In genomic region chr17:82031303-82031884, GRCh38 we compare ENCODE assay signal across 8 cellular contexts. TPM values are rescaled to one million over a fixed set of nuclear protein-coding genes. Genes with fewer than 3 reads are reported as not detected.
DNase-seq lines count a peak whose midpoint lies in the region; ATAC-seq and TF ChIP-seq lines count a peak whose summit lies in the region.

Gene RAC3, plus strand, starts transcription at chr17:82031678. Its CDS starts 84 bp downstream, at chr17:82031762.

- peak within 1 kb of the TSS; percentile 66 for H3K4me2 ChIP-seq in SU-DHL-6 (ENCODE audit: low read depth, low read length, poor library complexity, severe bottlenecking)
- peak within 1 kb of the TSS; percentile 100 for H3K4me2 ChIP-seq in neuronal stem cell (ENCODE audit: insufficient read depth, low read length, poor library complexity, severe bottlenecking)

- POLR2A ChIA-PET in CD8-positive, alpha-beta memory T cell (lab: Charles Lee) = interaction anchor here (1.9 kb wide), 1 partner anchor 67 kb away, joined by 8 read pairs; the partner anchor contains the start of gene FASN

- WGBS in esophagus, 2 donors = 1 to 2% methylated on average over 15 to 96 of the region's 96 CpGs
- WGBS in neuronal stem cell (ENCODE audit: extremely low coverage in 2 of 2, insufficient read length in 2 of 2, insufficient replicate concordance in 1 of 2), 2 donors = no CpG with 5 or more reads among the region's 96 CpGs
- 0 to 1% methylated on average over 36 to 96 of the region's 96 CpGs for WGBS in aorta, 2 donors

- H3K18ac ChIP-seq in neuronal stem cell (ENCODE audit: low read length) = peak within 1 kb of the TSS; percentile 94

- H3K79me1 ChIP-seq in neuronal stem cell (ENCODE audit: low read depth, low read length) = peaks cover 5% of the 10 kb centered on the region

- H3K23ac ChIP-seq in neuronal stem cell (ENCODE audit: low read depth, low read length, poor library complexity) = peak within 1 kb of the TSS; percentile 93

- H3K27me3 ChIP-seq in CD8-positive, alpha-beta memory T cell (ENCODE audit: insufficient read depth, low read length, poor library complexity, severe bottlenecking) = no peaks in the 10 kb centered on the region
- H3K27me3 ChIP-seq in SU-DHL-6 (ENCODE audit: low read length) (no peaks in the 10 kb centered on the region), esophagus (ENCODE audit: control insufficient read depth in 1 of 2, insufficient read depth in 2 of 2, low read length in 2 of 2) (no peaks in the 10 kb centered on the region), neuronal stem cell (ENCODE audit: control insufficient read depth in 3 of 3, insufficient read depth in 3 of 3, low read depth in 1 of 3, low read length in 3 of 3) (no peaks in the 10 kb centered on the region), aorta (ENCODE audit: control insufficient read depth in 1 of 2, insufficient read depth in 2 of 2, low read length in 1 of 2) (no peaks in the 10 kb centered on the region)

- H3K9me3 ChIP-seq in CD8-positive, alpha-beta memory T cell (ENCODE audit: low read length) = no peaks in the 10 kb centered on the region
- H3K9me3 ChIP-seq in SU-DHL-6 (ENCODE audit: insufficient read depth, low read length) (no peaks in the 10 kb centered on the region), esophagus (ENCODE audit: control insufficient read depth in 2 of 2, insufficient read depth in 1 of 2, low read depth in 1 of 2, low read length in 1 of 2) (no peaks in the 10 kb centered on the region), neuronal stem cell (replicated peaks in 1 of 2; ENCODE audit: control insufficient read depth in 2 of 2, insufficient read depth in 1 of 2, low read depth in 1 of 2, low read length in 2 of 2) (no peaks in the 10 kb centered on the region), aorta (ENCODE audit: control insufficient read depth, low read length) (no peaks in the 10 kb centered on the region)

- peak within 1 kb of the TSS; percentile 83 for H2AK5ac ChIP-seq in neuronal stem cell (ENCODE audit: low read depth, low read length)

- H4K20me1 ChIP-seq in SU-DHL-6 (ENCODE audit: low read depth, low read length) = no peaks in the 10 kb centered on the region

- ATAC-seq in HG03521 (IDR thresholded peaks at IDR 0.05; ENCODE audit: unreplicated experiment) (no peak), HG03196 (IDR thresholded peaks at IDR 0.05; ENCODE audit: unreplicated experiment) (no peak), aorta (ENCODE audit: low FRiP score) (no peak)

- peak within 1 kb of the TSS; percentile 55 for H3K9ac ChIP-seq in SU-DHL-6 (ENCODE audit: low read length)
- H3K9ac ChIP-seq in neuronal stem cell (ENCODE audit: low read depth, low read length, poor library complexity) = peak within 1 kb of the TSS; percentile 82

- H3K14ac ChIP-seq in neuronal stem cell (ENCODE audit: low read length) = peak within 1 kb of the TSS; percentile 2

- H4K91ac ChIP-seq in neuronal stem cell (ENCODE audit: low read depth, low read length, poor library complexity) = no peak within 1 kb of the TSS

- CTCF ChIA-PET in CD8-positive, alpha-beta memory T cell (lab: Charles Lee) = interaction anchor here (1.2 to 4.3 kb wide), 8 partner anchors 10 to 169 kb away, joined by 3 to 59 read pairs (median 8); partner anchors contain the start of genes CENPX and LRRC45

- DNase-seq in CD8-positive, alpha-beta memory T cell = no peak
- no peak for DNase-seq in HFF-Myc (ENCODE audit: extremely low read depth, low read depth)
- peak; percentile 72 for DNase-seq in neuronal stem cell (ENCODE audit: low spot score)
- DNase-seq in aorta = no peak

- no peak within 1 kb of the TSS for H2BK12ac ChIP-seq in neuronal stem cell (ENCODE audit: low read length)

- no peak within 1 kb of the TSS for H3K4ac ChIP-seq in neuronal stem cell (ENCODE audit: low read length)

- H2BK15ac ChIP-seq in neuronal stem cell (ENCODE audit: low read length) = peak within 1 kb of the TSS; percentile 67

- peak within 1 kb of the TSS; percentile 61 for H3K27ac ChIP-seq in CD8-positive, alpha-beta memory T cell (ENCODE audit: low read depth, low read length)
- H3K27ac ChIP-seq in SU-DHL-6 (ENCODE audit: low read depth, low read length) (peak within 1 kb of the TSS; percentile 58), esophagus (ENCODE audit: low read depth in 2 of 2, low read length in 1 of 2) (peak within 1 kb of the TSS; percentile 61 to 84), neuronal stem cell (replicated peaks; ENCODE audit: low read length) (peak within 1 kb of the TSS; percentile 54), aorta (ENCODE audit: low read depth in 1 of 2, low read length in 2 of 2) (no peak within 1 kb of the TSS)

- H2BK5ac ChIP-seq in neuronal stem cell (ENCODE audit: low read length) = peak within 1 kb of the TSS; percentile 3

- peak within 1 kb of the TSS; percentile 43 for H3K4me3 ChIP-seq in CD8-positive, alpha-beta memory T cell (ENCODE audit: low read length)
- H3K4me3 ChIP-seq in HFF-Myc (replicated peaks; ENCODE audit: low read depth, low read length) (peak within 1 kb of the TSS; percentile 72), SU-DHL-6 (ENCODE audit: insufficient read depth, low read length, poor library complexity, severe bottlenecking) (peak within 1 kb of the TSS; percentile 53), esophagus (ENCODE audit: low read depth in 1 of 2, low read length in 2 of 2) (peak within 1 kb of the TSS; percentile 38 to 47), neuronal stem cell (ENCODE audit: low read length in 2 of 2) (peak within 1 kb of the TSS; percentile 46 to 84), aorta (ENCODE audit: low read length in 2 of 2) (peak within 1 kb of the TSS in 1 of 2 donors; percentile 10)

- H3K79me2 ChIP-seq in SU-DHL-6 (ENCODE audit: insufficient read depth, low read length) = peaks cover 4% of the 10 kb centered on the region

- peak within 1 kb of the TSS in 3 of 8 donors; percentile 43 to 71 (median 51) for H3K27ac Mint-ChIP-seq in CD8-positive, alpha-beta memory T cell

- peaks cover 13% of the 10 kb centered on the region for H3K4me1 ChIP-seq in CD8-positive, alpha-beta memory T cell (ENCODE audit: insufficient read depth, low read length)
- peaks cover 13 to 22% of the 10 kb centered on the region in 2 donors for H3K4me1 ChIP-seq in esophagus (ENCODE audit: control insufficient read depth in 2 of 2, insufficient read depth in 2 of 2, low read length in 1 of 2)
- peaks cover 8 to 14% of the 10 kb centered on the region in 2 donors for H3K4me1 ChIP-seq in neuronal stem cell (ENCODE audit: control insufficient read depth in 2 of 2, insufficient read depth in 1 of 2, low read depth in 1 of 2, low read length in 2 of 2)
- H3K4me1 ChIP-seq in aorta (ENCODE audit: control insufficient read depth in 1 of 2, insufficient read depth in 2 of 2, low read length in 2 of 2) = no peaks in the 10 kb centered on the region

- no peaks in the 10 kb centered on the region for H3K36me3 ChIP-seq in CD8-positive, alpha-beta memory T cell (ENCODE audit: insufficient read depth, low read length)
- H3K36me3 ChIP-seq in SU-DHL-6 (ENCODE audit: low read length) (no peaks in the 10 kb centered on the region), esophagus (ENCODE audit: control insufficient read depth in 2 of 2, insufficient read depth in 2 of 2, low read length in 1 of 2) (peaks cover 3 to 14% of the 10 kb centered on the region in 2 donors), neuronal stem cell (replicated peaks in 1 of 2; ENCODE audit: control insufficient read depth in 2 of 2, insufficient read depth in 2 of 2, low read length in 2 of 2) (peaks cover 30 to 36% of the 10 kb centered on the region in 2 donors), aorta (ENCODE audit: control insufficient read depth in 1 of 2, insufficient read depth in 2 of 2, low read length in 1 of 2) (no peaks in the 10 kb centered on the region)

- H4K8ac ChIP-seq in neuronal stem cell (ENCODE audit: low read depth, low read length) = no peak within 1 kb of the TSS

- peaks cover 10 to 27% (median 11%) of the 10 kb centered on the region in 3 donors for H3K4me1 Mint-ChIP-seq in CD8-positive, alpha-beta memory T cell

- H3K9me3 Mint-ChIP-seq in CD8-positive, alpha-beta memory T cell = no peaks in the 10 kb centered on the region

- H3K27me3 Mint-ChIP-seq in CD8-positive, alpha-beta memory T cell = peaks cover 0 to 4% of the 10 kb centered on the region in 2 donors

- no peaks in the 10 kb centered on the region for H3K9me2 ChIP-seq in SU-DHL-6 (replicated peaks; ENCODE audit: insufficient read depth, low read length)

- peaks cover 0 to 4% (median 0%) of the 10 kb centered on the region in 3 donors for H3K36me3 Mint-ChIP-seq in CD8-positive, alpha-beta memory T cell

- H3F3A ChIP-seq in SU-DHL-6 (ENCODE audit: insufficient read depth) = peaks cover 9% of the 10 kb centered on the region; the same call in 1 of the 2 replicates

- TF ChIP-seq CTCF in HFF-Myc (IDR thresholded peaks at IDR 0.05; ENCODE audit: low read depth, low read length, missing control alignments) (no peak), SU-DHL-6 (IDR thresholded peaks at IDR 0.05; ENCODE audit: insufficient read depth, low read length, poor library complexity, severe bottlenecking) (no peak)

- peak within 1 kb of the TSS; percentile 80 to 94 (median 85) for H3K4me3 Mint-ChIP-seq in CD8-positive, alpha-beta memory T cell

- intact Hi-C loops in aorta (cut with DNase I) = loop anchor here (2.0 to 10.0 kb wide), 2 partner anchors 123 to 293 kb away; no protein-coding TSS in a partner anchor

- H2BK120ac ChIP-seq in neuronal stem cell (ENCODE audit: low read depth, low read length) = peak within 1 kb of the TSS; percentile 81

- H2AFZ ChIP-seq in SU-DHL-6 (ENCODE audit: low read depth, low read length, severe bottlenecking) = peak within 1 kb of the TSS; percentile 61
- H2AFZ ChIP-seq in neuronal stem cell (ENCODE audit: low read length) = peak within 1 kb of the TSS; percentile 91

RNA-seq across cellular contexts. Expression of gene RAC3, which starts in this region (rescaled TPM):
- total RNA-seq in CD8-positive, alpha-beta memory T cell = 1 to 10 TPM; 4.2 to 4.5 TPM
- not detected for polyA plus RNA-seq in CD8-positive, alpha-beta memory T cell
- polyA plus RNA-seq in esophagus = 1 to 10 TPM; 7.1 to 9.6 TPM
- 61.3 TPM for polyA plus RNA-seq in neuronal stem cell (2013, experiment 1 of 2)
- polyA plus RNA-seq in neuronal stem cell (2013, experiment 2 of 2) = 55.7 TPM
- total RNA-seq in aorta = under 1 TPM in 1 of 2 donors, not detected in 1; 0.57 TPM
- polyA plus RNA-seq in aorta = 1 to 10 TPM in 1 of 2 donors, under 1 TPM in 1; 0.63 to 2.8 TPM

Comparison
In these comparisons a context has a peak if more than half of its experiments do, and no peak if none do; other contexts are left out.
1. H3K27ac ChIP-seq: peak in CD8-positive, alpha-beta memory T cell (single experiment), SU-DHL-6 (single experiment), esophagus (2 of 2) and neuronal stem cell (single experiment); none in aorta (0 of 2).